6 cellular contexts compared by ENCODE assay signal in genomic region chrX:91773943-91774342, GRCh38. TPM values are rescaled to one million over a fixed set of nuclear protein-coding genes. Genes with fewer than 3 reads are reported as not detected.
"Had no signal": no experiment of that assay in that cellular context is flagged by ENCODE, and none has a peak within 500 bp of the region (broad histone marks: within the 10 kb centered on the region; RNA-seq: fewer than 3 reads in every experiment).

No MANE protein-coding gene starts in this region.

RNA-seq across cellular contexts. Expression of gene PCDH11X, which starts 5.2 kb away (rescaled TPM):
- total RNA-seq: activated CD4-positive, alpha-beta memory T cell treated with anti-CD3 and anti-CD28 coated beads, Interleukin-2, amount 10 ng/mL, durations not matched to agents 7 days and 5 days; activated CD4-positive, alpha-beta T cell treated with anti-CD3 and anti-CD28 coated beads, Interleukin-2, amount 10 ng/mL, durations not matched to agents 7 days and 5 days; activated naive CD8-positive, alpha-beta T cell treated with anti-CD3 and anti-CD28 coated beads, Interleukin-2, amount 10 ng/mL, durations not matched to agents 7 days and 5 days; fibroblast of villous mesenchyme; liver; mammary epithelial cell had no signal
- polyA plus RNA-seq: mammary epithelial cell had no signal
